In genomic region chr2:25089605-25090424, GRCh38 we compare ENCODE assay signal across 21 cellular contexts. TPM values are rescaled to one million over a fixed set of nuclear protein-coding genes. Genes with fewer than 3 reads are reported as not detected.
A peak's percentile ranks its signal among the peaks of the same experiment; 100 is the strongest.
DNase-seq lines count a peak whose midpoint lies in the region; ATAC-seq, FAIRE-seq and TF ChIP-seq lines count a peak whose summit lies in the region.
"Had no signal": no experiment of that assay in that cellular context is flagged by ENCODE, and none has a peak within 500 bp of the region (broad histone marks: within the 10 kb centered on the region; RNA-seq: fewer than 3 reads in every experiment).

No MANE protein-coding gene starts in this region.

- no peak for TF ChIP-seq RAD21 in H1 (IDR thresholded peaks at IDR 0.05 in 1 of 2, conservative IDR thresholded peaks at IDR 0.05 in 1 of 2; ENCODE audit: low read depth in 2 of 2, low read length in 2 of 2)

- TF ChIP-seq CTCF in GM23338 (conservative IDR thresholded peaks at IDR 0.05; ENCODE audit: low read depth in 2 of 2): no peak
- TF ChIP-seq CTCF in H1 (IDR thresholded peaks at IDR 0.05; ENCODE audit: control extremely low read depth in 1 of 3, insufficient read depth in 1 of 3, low read depth in 1 of 3, low read length in 3 of 3): no peak
- TF ChIP-seq CTCF in lower lobe of right lung (IDR thresholded peaks at IDR 0.05): no peak

- POLR2A ChIA-PET in H1 (lab: Charles Lee; ENCODE audit: partially characterized antibody): interaction anchor here (0.9 kb wide), 1 partner anchor 11 kb away, joined by 3 read pairs; no protein-coding TSS in a partner anchor

- peak; percentile 76 for ATAC-seq in GM23338
- ATAC-seq in lower lobe of right lung: peak; percentile 24 to 37
- ATAC-seq in GM21717 (IDR thresholded peaks at IDR 0.05; ENCODE audit: unreplicated experiment): no peak
- ATAC-seq: GM12878 had no signal

- H3K23ac ChIP-seq in H1 (ENCODE audit: insufficient read length): no peak overlapping the region

- H3K18ac ChIP-seq in H1 (ENCODE audit: extremely low read depth, low read length): peak overlapping the region; percentile 83; the same call in 1 of the 2 replicates

- no peaks in the 10 kb centered on the region for H3K79me1 ChIP-seq in H1 (ENCODE audit: low read depth, low read length)

- H2BK120ac ChIP-seq in H1 (replicated peaks; ENCODE audit: low read depth, low read length): no peak overlapping the region

- peaks cover 5% of the 10 kb centered on the region; the same call in 1 of the 3 replicates for H3K36me3 Mint-ChIP-seq in GM23338 (ENCODE audit: low read depth)
- H3K36me3 Mint-ChIP-seq in activated naive CD4-positive, alpha-beta T cell treated with anti-CD3 and anti-CD28 coated beads, Interleukin-2, amount 10 ng/mL, durations not matched to agents 7 days and 5 days: no peaks in the 10 kb centered on the region

- H3K4me3 Mint-ChIP-seq in GM23338: peak overlapping the region; percentile 42
- no peak overlapping the region for H3K4me3 Mint-ChIP-seq in activated naive CD4-positive, alpha-beta T cell treated with anti-CD3 and anti-CD28 coated beads, Interleukin-2, amount 10 ng/mL, durations not matched to agents 7 days and 5 days

- no peaks in the 10 kb centered on the region for H3K9me3 Mint-ChIP-seq in GM23338
- no peaks in the 10 kb centered on the region for H3K9me3 Mint-ChIP-seq in activated naive CD4-positive, alpha-beta T cell treated with anti-CD3 and anti-CD28 coated beads, Interleukin-2, amount 10 ng/mL, durations not matched to agents 7 days and 5 days

- H3K56ac ChIP-seq in H1 (replicated peaks; ENCODE audit: insufficient read length, low read depth, low read length): no peak overlapping the region

- H3K4me1 ChIP-seq in GM23338 (ENCODE audit: insufficient read depth): peaks cover 31% of the 10 kb centered on the region
- peaks cover 15 to 28% (median 23%) of the 10 kb centered on the region in 4 experiments for H3K4me1 ChIP-seq in H1 (replicated peaks in 1 of 4; ENCODE audit: control insufficient read depth in 3 of 4, insufficient read depth in 4 of 4, low read length in 3 of 4)
- peaks cover 6% of the 10 kb centered on the region for H3K4me1 ChIP-seq in lower lobe of right lung
- H3K4me1 ChIP-seq: A549, SJCRH30 had no signal

- peaks cover 20% of the 10 kb centered on the region for H3K27me3 Mint-ChIP-seq in GM23338 (ENCODE audit: insufficient read depth, low read depth, poor library complexity)
- no peaks in the 10 kb centered on the region for H3K27me3 Mint-ChIP-seq in activated naive CD4-positive, alpha-beta T cell treated with anti-CD3 and anti-CD28 coated beads, Interleukin-2, amount 10 ng/mL, durations not matched to agents 7 days and 5 days

- H3K36me3 ChIP-seq in GM23338 (ENCODE audit: insufficient read depth) (no peaks in the 10 kb centered on the region), H1 (ENCODE audit: control insufficient read depth in 2 of 4, insufficient read depth in 4 of 4, low read length in 3 of 4) (no peaks in the 10 kb centered on the region; a peak in 1 of 8 replicates), lower lobe of right lung (no peaks in the 10 kb centered on the region)
- H3K36me3 ChIP-seq: SJCRH30 had no signal

- no peak overlapping the region for H3K9ac ChIP-seq in H1 (replicated peaks in 1 of 4; ENCODE audit: extremely low read depth in 1 of 4, low read depth in 3 of 4, low read length in 3 of 4)

- peak overlapping the region; percentile 70 for H3K4ac ChIP-seq in H1 (replicated peaks; ENCODE audit: insufficient read length, low read depth, low read length)

- no peaks in the 10 kb centered on the region for H3K23me2 ChIP-seq in H1 (ENCODE audit: low read depth, low read length)

- no peak for TF ChIP-seq EP300 in H1 (IDR thresholded peaks at IDR 0.05; ENCODE audit: borderline replicate concordance in 1 of 2, low read depth in 2 of 2, low read length in 2 of 2)

- peak overlapping the region; percentile 60; the same call in 1 of the 2 replicates for H4K8ac ChIP-seq in H1 (ENCODE audit: extremely low read depth, insufficient read depth, low read length)

- H4K20me1 ChIP-seq in GM23338 (replicated peaks; ENCODE audit: insufficient read depth) (peaks cover 9% of the 10 kb centered on the region), H1 (replicated peaks in 1 of 2; ENCODE audit: control insufficient read depth in 1 of 2, insufficient read depth in 2 of 2, low read length in 2 of 2) (peaks cover 2% of the 10 kb centered on the region in 2 experiments)

- peak overlapping the region; percentile 95; the same call in 1 of the 2 replicates for H2BK20ac ChIP-seq in H1 (ENCODE audit: low read length)

- H3K9me3 ChIP-seq in H1 (ENCODE audit: insufficient read depth in 2 of 2, low read depth in 1 of 2, low read length in 1 of 2): no peaks in the 10 kb centered on the region
- no peaks in the 10 kb centered on the region for H3K9me3 ChIP-seq in lower lobe of right lung
- H3K9me3 ChIP-seq: A549, Caco-2, SJCRH30 had no signal

- H3K27me3 ChIP-seq in GM23338 (ENCODE audit: insufficient read depth) (peaks cover 21% of the 10 kb centered on the region), H1 (replicated peaks in 1 of 4; ENCODE audit: control insufficient read depth in 3 of 4, extremely low read depth in 1 of 4, insufficient read depth in 3 of 4, low read length in 3 of 4) (peaks cover 3 to 20% (median 11%) of the 10 kb centered on the region in 4 experiments; a peak in 4 of 7 replicates), lower lobe of right lung (ENCODE audit: low read depth) (no peaks in the 10 kb centered on the region)
- H3K27me3 ChIP-seq: SJCRH30 had no signal

- no peaks in the 10 kb centered on the region for H3K9me2 ChIP-seq in GM23338 (ENCODE audit: insufficient read depth)

- peaks cover 31% of the 10 kb centered on the region for H3K4me1 Mint-ChIP-seq in GM23338
- H3K4me1 Mint-ChIP-seq in activated naive CD4-positive, alpha-beta T cell treated with anti-CD3 and anti-CD28 coated beads, Interleukin-2, amount 10 ng/mL, durations not matched to agents 7 days and 5 days: no peaks in the 10 kb centered on the region

- H2BK12ac ChIP-seq in H1 (ENCODE audit: low read depth, low read length): peak overlapping the region; percentile 94; the same call in 1 of the 2 replicates

- WGBS in H1 (ENCODE audit: extremely low coverage in 1 of 2, insufficient coverage in 1 of 2, insufficient read length in 1 of 2, insufficient replicate concordance in 2 of 2, low coverage in 1 of 2, low lambda C conversion rate in 2 of 2, missing lambda C conversion rate in 1 of 2), 2 experiments: 29% methylated on average over 11 of the region's 11 CpGs; no CpG with 5 or more reads in 1 of the 2 experiments

- H3K27ac Mint-ChIP-seq in GM23338: no peak overlapping the region
- no peak overlapping the region for H3K27ac Mint-ChIP-seq in activated naive CD4-positive, alpha-beta T cell treated with anti-CD3 and anti-CD28 coated beads, Interleukin-2, amount 10 ng/mL, durations not matched to agents 7 days and 5 days

- H4K91ac ChIP-seq in H1 (replicated peaks; ENCODE audit: insufficient read length, low read length): peak overlapping the region; percentile 34

- 0 out of 2 replicates have a peak, but pooled peaks cover 3% of the 10 kb centered on the region for H3F3A ChIP-seq in GM23338 (replicated peaks; ENCODE audit: low read depth)

- intact Hi-C loops in lower lobe of right lung (cut with DNase I): no loop called here

- H3K4me2 ChIP-seq in GM23338 (peak overlapping the region; percentile 58), H1 (ENCODE audit: insufficient read depth in 1 of 2, low read depth in 2 of 2, low read length in 2 of 2) (peak overlapping the region; percentile 56)
- H3K4me2 ChIP-seq: A549 had no signal

- peak overlapping the region; percentile 46; the same call in 1 of the 2 replicates for H2BK15ac ChIP-seq in H1 (ENCODE audit: low read length)

- peak overlapping the region; percentile 35; the same call in 1 of the 2 replicates for H2BK5ac ChIP-seq in H1 (ENCODE audit: low read depth, low read length)

- no peak for TF ChIP-seq POLR2A in H1 (IDR thresholded peaks at IDR 0.05; ENCODE audit: control extremely low read depth in 1 of 2, low read depth in 2 of 2, low read length in 2 of 2)

- no peak overlapping the region; the same call in 1 of the 2 replicates for H2AK5ac ChIP-seq in H1 (ENCODE audit: low read depth, low read length)

- no peak overlapping the region for H3K27ac ChIP-seq in GM23338 (ENCODE audit: low read depth)
- H3K27ac ChIP-seq in H1 (ENCODE audit: low read depth, low read length): no peak overlapping the region
- no peak overlapping the region for H3K27ac ChIP-seq in lower lobe of right lung
- H3K27ac ChIP-seq: A549, C4-2B, RWPE1, SJCRH30 had no signal

- no peak overlapping the region for H4K5ac ChIP-seq in H1 (ENCODE audit: insufficient read length, low read depth, low read length)

- no peak overlapping the region for H2AFZ ChIP-seq in GM23338
- H2AFZ ChIP-seq in H1 (ENCODE audit: low read length): no peak overlapping the region

- CTCF ChIA-PET in H1 (lab: Charles Lee; ENCODE audit: partially characterized antibody): interaction anchor here (0.6 to 1.2 kb wide), 7 partner anchors 9 to 74 kb away, joined by 3 to 5 read pairs (median 3); no protein-coding TSS in a partner anchor
- CTCF ChIA-PET in activated naive CD4-positive, alpha-beta T cell treated with anti-CD3 and anti-CD28 coated beads, Interleukin-2, amount 10 ng/mL, durations not matched to agents 7 days and 5 days (lab: Charles Lee): no interaction called here

- H3K79me2 ChIP-seq in GM23338 (replicated peaks; ENCODE audit: insufficient read depth) (no peaks in the 10 kb centered on the region), H1 (ENCODE audit: control insufficient read depth in 1 of 2, insufficient read depth in 2 of 2, low read length in 2 of 2) (no peaks in the 10 kb centered on the region)

- FAIRE-seq in H1 (lab: Jason Lieb, UNC): no peak
- FAIRE-seq: A549, GM12878, HTR-8/SVneo had no signal

- DNase-seq in GM23338 (ENCODE audit: low spot score) (peak; percentile 76), NCI-H345 (lab: John Stamatoyannopoulos, UW) (peak; percentile 21), H1 (ENCODE audit: low read depth in 1 of 2, low spot score in 2 of 2) (peak in 1 of 2 experiments; percentile 57), lower lobe of right lung (no peak), NCI-H2171 treated with DMSO at 0.1 percent for 48 hours (lab: John Stamatoyannopoulos, UW) (no peak), cerebellar nuclear complex (lab: John Stamatoyannopoulos, UW) (no peak)
- DNase-seq in activated naive CD4-positive, alpha-beta T cell treated with anti-CD3 and anti-CD28 coated beads, Interleukin-2, amount 10 ng/mL, durations not matched to agents 7 days and 5 days: no peak
- DNase-seq: Caco-2, DMS53, KG1, NCI-H1105, NCI-H187, NCI-H526 treated with DMSO at 0.1 percent for 48 hours, OCI-M1 had no signal

- H3K4me3 ChIP-seq in GM23338 (peak overlapping the region; percentile 29; the same call in 1 of the 2 replicates), H1 (ENCODE audit: extremely low read depth in 1 of 4, insufficient read depth in 2 of 4, low read depth in 3 of 4, low read length in 4 of 4) (peak overlapping the region in 1 of 4 experiments; percentile 16; a peak in 1 of 8 replicates), lower lobe of right lung (no peak overlapping the region)
- H3K4me3 ChIP-seq: A549, GM12878, SJCRH30 had no signal

- no peak overlapping the region for H3K14ac ChIP-seq in H1 (ENCODE audit: insufficient read length)

RNA-seq across cellular contexts. Expression of gene EFR3B, which starts 47.9 kb away (rescaled TPM):
- 10.7 and 11.8 TPM in 2 replicates for total RNA-seq in GM23338 (2014; rRNA removed; shearing (Covaris generic))
- polyA plus RNA-seq in GM23338 (2016; fragmentation: Nextera tagmentation; extraction: Ambion mirVana) (2.9 and 3.3 TPM in 2 replicates), H1 (2011; rRNA removed) (3.4 and 4.9 TPM in 2 replicates)
- 8.8 and 9.6 TPM in 2 replicates for total RNA-seq in H1 (2021; fragmentation: NEBNext Ultra II Directional; extraction: Animal tissue kit (Norgen Biotek cat#: 25700))
- 4.1 TPM for polyA plus RNA-seq in H1 (2011; cell fraction: cytosol; rRNA removed)
- 11.1 TPM for polyA plus RNA-seq in H1 (2011; cell fraction: nucleus; rRNA removed)
- 4.8 to 6.4 TPM (median 5.3 TPM) in 4 replicates for polyA plus RNA-seq in H1 (2012, experiment 1 of 2)
- polyA plus RNA-seq in H1 (2012, experiment 2 of 2): 2.8 TPM
- 3.3 TPM for polyA plus RNA-seq in H1 (2013, experiment 1 of 2)
- polyA plus RNA-seq in H1 (2013, experiment 2 of 2): 2.9 TPM
- 18.4 and 19.2 TPM in 2 replicates for polyA minus RNA-seq in H1 (2011; rRNA and poly(A)+ RNA removed)
- 8.1 TPM for polyA minus RNA-seq in H1 (2011; cell fraction: cytosol; rRNA and poly(A)+ RNA removed)
- 10.0 TPM for polyA minus RNA-seq in H1 (2011; cell fraction: nucleus; rRNA and poly(A)+ RNA removed)
- 9.0 TPM for total RNA-seq in lower lobe of right lung

Comparison
In these comparisons a context has a peak if more than half of its experiments do, and no peak if none do; other contexts are left out.
1. DNase-seq: peak in GM23338 (single experiment) and NCI-H345 (single experiment); none in lower lobe of right lung (single experiment), NCI-H2171 treated with DMSO at 0.1 percent for 48 hours (single experiment), activated naive CD4-positive, alpha-beta T cell treated with anti-CD3 and anti-CD28 coated beads, Interleukin-2, amount 10 ng/mL, durations not matched to agents 7 days and 5 days (single experiment) and cerebellar nuclear complex (0 of 2).